In the genomic region with DNA sequence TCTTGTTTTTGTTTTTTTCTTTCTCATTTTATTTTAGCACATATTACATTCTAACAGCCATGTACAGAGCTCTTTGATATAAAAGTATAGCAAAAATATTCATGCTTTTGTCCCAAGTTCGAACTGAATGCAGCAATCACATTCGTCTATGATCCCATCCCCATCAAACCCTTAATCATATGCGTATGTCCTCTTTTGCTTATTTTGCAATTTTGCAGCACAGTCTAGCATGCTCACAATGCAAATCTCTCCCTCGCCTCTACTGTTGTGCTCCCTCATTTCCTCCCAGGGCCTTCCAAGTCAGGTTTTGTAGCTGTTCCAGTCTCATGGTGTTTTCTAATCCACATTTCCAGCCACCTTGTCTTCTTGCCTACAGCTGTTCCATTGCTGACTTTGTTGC, we compare ENCODE assay signal across 2 cellular contexts.
A peak's percentile ranks its signal among the peaks of the same experiment; 100 is the strongest.
TF ChIP-seq lines count a peak whose summit lies in the region.

No MANE protein-coding gene starts in this region.

TF ChIP-seq in HepG2, 621 proteins besides CTCF, POLR2A, EP300 and RAD21:
- TF ChIP-seq, protein P1, sequence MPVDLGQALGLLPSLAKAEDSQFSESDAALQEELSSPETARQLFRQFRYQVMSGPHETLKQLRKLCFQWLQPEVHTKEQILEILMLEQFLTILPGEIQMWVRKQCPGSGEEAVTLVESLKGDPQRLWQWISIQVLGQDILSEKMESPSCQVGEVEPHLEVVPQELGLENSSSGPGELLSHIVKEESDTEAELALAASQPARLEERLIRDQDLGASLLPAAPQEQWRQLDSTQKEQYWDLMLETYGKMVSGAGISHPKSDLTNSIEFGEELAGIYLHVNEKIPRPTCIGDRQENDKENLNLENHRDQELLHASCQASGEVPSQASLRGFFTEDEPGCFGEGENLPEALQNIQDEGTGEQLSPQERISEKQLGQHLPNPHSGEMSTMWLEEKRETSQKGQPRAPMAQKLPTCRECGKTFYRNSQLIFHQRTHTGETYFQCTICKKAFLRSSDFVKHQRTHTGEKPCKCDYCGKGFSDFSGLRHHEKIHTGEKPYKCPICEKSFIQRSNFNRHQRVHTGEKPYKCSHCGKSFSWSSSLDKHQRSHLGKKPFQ (CRISPR knock-in tag; IDR thresholded peaks at IDR 0.05; ENCODE audit: insufficient replicate concordance): no peak
- TF ChIP-seq MAFF (IDR thresholded peaks at IDR 0.05; ENCODE audit: low read depth, low read length) (peak; percentile 32; the same call in 1 of the 2 replicates), MAFK (conservative IDR thresholded peaks at IDR 0.05 in 1 of 2, IDR thresholded peaks at IDR 0.05 in 1 of 2; ENCODE audit: low read length in 2 of 2) (peak; percentile 11 to 54; a peak in 1 of 4 replicates), FOXJ3 (CRISPR knock-in tag; IDR thresholded peaks at IDR 0.05; ENCODE audit: borderline replicate concordance) (no peak)
- TF ChIP-seq, protein P2, sequence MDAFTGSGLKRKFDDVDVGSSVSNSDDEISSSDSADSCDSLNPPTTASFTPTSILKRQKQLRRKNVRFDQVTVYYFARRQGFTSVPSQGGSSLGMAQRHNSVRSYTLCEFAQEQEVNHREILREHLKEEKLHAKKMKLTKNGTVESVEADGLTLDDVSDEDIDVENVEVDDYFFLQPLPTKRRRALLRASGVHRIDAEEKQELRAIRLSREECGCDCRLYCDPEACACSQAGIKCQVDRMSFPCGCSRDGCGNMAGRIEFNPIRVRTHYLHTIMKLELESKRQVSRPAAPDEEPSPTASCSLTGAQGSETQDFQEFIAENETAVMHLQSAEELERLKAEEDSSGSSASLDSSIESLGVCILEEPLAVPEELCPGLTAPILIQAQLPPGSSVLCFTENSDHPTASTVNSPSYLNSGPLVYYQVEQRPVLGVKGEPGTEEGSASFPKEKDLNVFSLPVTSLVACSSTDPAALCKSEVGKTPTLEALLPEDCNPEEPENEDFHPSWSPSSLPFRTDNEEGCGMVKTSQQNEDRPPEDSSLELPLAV (CRISPR knock-in tag; conservative IDR thresholded peaks at IDR 0.05; ENCODE audit: low read depth): no peak

TF ChIP-seq in A549, 52 proteins besides CTCF, POLR2A, EP300 and RAD21 (continued from another document):
- peak; percentile 53 for TF ChIP-seq MAFK (IDR thresholded peaks at IDR 0.05; ENCODE audit: partially characterized antibody)
- no peak for TF ChIP-seq NR3C1 (IDR thresholded peaks at IDR 0.05)
- TF ChIP-seq, protein P3, sequence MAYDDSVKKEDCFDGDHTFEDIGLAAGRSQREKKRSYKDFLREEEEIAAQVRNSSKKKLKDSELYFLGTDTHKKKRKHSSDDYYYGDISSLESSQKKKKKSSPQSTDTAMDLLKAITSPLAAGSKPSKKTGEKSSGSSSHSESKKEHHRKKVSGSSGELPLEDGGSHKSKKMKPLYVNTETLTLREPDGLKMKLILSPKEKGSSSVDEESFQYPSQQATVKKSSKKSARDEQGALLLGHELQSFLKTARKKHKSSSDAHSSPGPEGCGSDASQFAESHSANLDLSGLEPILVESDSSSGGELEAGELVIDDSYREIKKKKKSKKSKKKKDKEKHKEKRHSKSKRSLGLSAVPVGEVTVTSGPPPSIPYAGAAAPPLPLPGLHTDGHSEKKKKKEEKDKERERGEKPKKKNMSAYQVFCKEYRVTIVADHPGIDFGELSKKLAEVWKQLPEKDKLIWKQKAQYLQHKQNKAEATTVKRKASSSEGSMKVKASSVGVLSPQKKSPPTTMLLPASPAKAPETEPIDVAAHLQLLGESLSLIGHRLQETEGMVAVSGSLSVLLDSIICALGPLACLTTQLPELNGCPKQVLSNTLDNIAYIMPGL (CRISPR knock-in tag; IDR thresholded peaks at IDR 0.05; ENCODE audit: borderline replicate concordance): no peak
- TF ChIP-seq CHD2 (IDR thresholded peaks at IDR 0.05; ENCODE audit: low read length, partially characterized antibody): no peak
